ENCODE assay signal across 13 cellular contexts in the genomic region with DNA sequence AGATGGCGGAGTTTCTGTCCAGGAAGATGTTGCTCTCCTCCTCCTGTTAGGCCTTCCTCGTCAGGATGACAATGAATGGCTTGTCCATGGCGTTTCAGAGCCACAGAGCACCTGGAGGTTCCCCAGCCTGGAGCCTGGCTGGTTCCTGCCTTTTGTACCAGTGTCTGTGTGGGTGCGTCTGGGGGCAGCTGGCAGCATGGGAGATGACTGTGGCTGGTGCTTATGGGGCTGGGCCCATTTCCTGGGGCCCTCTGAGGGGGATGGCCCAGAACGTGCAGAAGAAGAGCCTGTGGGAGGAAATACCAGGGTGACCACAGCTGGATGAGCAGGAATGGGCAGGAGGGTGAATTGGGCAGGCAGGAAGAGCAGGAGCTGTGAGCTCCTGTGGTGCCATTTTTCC. TPM values are rescaled to one million over a fixed set of nuclear protein-coding genes. Genes with fewer than 3 reads are reported as not detected.
DNase-seq lines count a peak whose midpoint lies in the region; ATAC-seq, FAIRE-seq and TF ChIP-seq lines count a peak whose summit lies in the region.
"Had no signal": no experiment of that assay in that cellular context is flagged by ENCODE, and none has a peak within 500 bp of the region (broad histone marks: within the 10 kb centered on the region; RNA-seq: fewer than 3 reads in every experiment).

No MANE protein-coding gene starts in this region.

- DNase-seq in D341Med (ENCODE audit: low spot score) (peak; percentile 10), LHCN-M2 (ENCODE audit: low read depth) (peak; percentile 68), epithelial cell of esophagus (ENCODE audit: low read depth) (peak; percentile 56), D721Med (ENCODE audit: insufficient read length, low spot score) (no peak)
- DNase-seq in natural killer cell treated with Interleukin-12 subunit alpha and Interleukin-12 subunit beta and Interleukin-15 and Interleukin-18, amount 100 ng/mL, for 72 hours (ENCODE audit: low spot score): no peak
- DNase-seq: activated naive CD4-positive, alpha-beta T cell treated with anti-CD3 and anti-CD28 coated beads for 36 hours; effector CD4-positive, alpha-beta T cell; NCI-H2081; SIG-M5 had no signal

- peaks cover 18 to 19% of the 10 kb centered on the region in 2 donors for H3K4me1 Mint-ChIP-seq in natural killer cell treated with Interleukin-12 subunit alpha and Interleukin-12 subunit beta and Interleukin-15 and Interleukin-18, amount 100 ng/mL, for 72 hours (ENCODE audit: low read depth in 2 of 2)

- H3K27ac Mint-ChIP-seq in natural killer cell treated with Interleukin-12 subunit alpha and Interleukin-12 subunit beta and Interleukin-15 and Interleukin-18, amount 100 ng/mL, for 72 hours: no peak overlapping the region
- H3K27ac Mint-ChIP-seq: activated naive CD4-positive, alpha-beta T cell treated with anti-CD3 and anti-CD28 coated beads for 36 hours had no signal

- no peak for ATAC-seq in natural killer cell treated with Interleukin-12 subunit alpha and Interleukin-12 subunit beta and Interleukin-15 and Interleukin-18, amount 100 ng/mL, for 72 hours
- ATAC-seq in HG03442 (IDR thresholded peaks at IDR 0.05; ENCODE audit: unreplicated experiment) (no peak), GM21576 (IDR thresholded peaks at IDR 0.05; ENCODE audit: unreplicated experiment) (no peak)

- H3K9me3 ChIP-seq in neutrophil: no peaks in the 10 kb centered on the region
- H3K9me3 ChIP-seq: prostate gland had no signal

- no peak for TF ChIP-seq CTCF in epithelial cell of esophagus (IDR thresholded peaks at IDR 0.05; ENCODE audit: insufficient read depth, low read depth, low read length, missing control alignments)
- no peak for TF ChIP-seq CTCF in neutrophil (IDR thresholded peaks at IDR 0.05)
- TF ChIP-seq CTCF in D721Med (IDR thresholded peaks at IDR 0.05; ENCODE audit: insufficient read depth, missing control alignments): no peak

- peak overlapping the region; percentile 90 for H3K27ac ChIP-seq in neutrophil
- H3K27ac ChIP-seq: prostate gland had no signal

- no peaks in the 10 kb centered on the region for H3K9me3 Mint-ChIP-seq in natural killer cell treated with Interleukin-12 subunit alpha and Interleukin-12 subunit beta and Interleukin-15 and Interleukin-18, amount 100 ng/mL, for 72 hours
- H3K9me3 Mint-ChIP-seq: activated naive CD4-positive, alpha-beta T cell treated with anti-CD3 and anti-CD28 coated beads for 36 hours had no signal

- no peaks in the 10 kb centered on the region for H3K36me3 Mint-ChIP-seq in natural killer cell treated with Interleukin-12 subunit alpha and Interleukin-12 subunit beta and Interleukin-15 and Interleukin-18, amount 100 ng/mL, for 72 hours

- H3K27me3 ChIP-seq in neutrophil: peaks cover 22% of the 10 kb centered on the region

- no peaks in the 10 kb centered on the region for H3K36me3 ChIP-seq in neutrophil
- H3K36me3 ChIP-seq: prostate gland had no signal

- H3K4me3 ChIP-seq in epithelial cell of esophagus (ENCODE audit: low read length) (no peak overlapping the region), neutrophil (ENCODE audit: low read depth in 1 of 2, low read length in 1 of 2) (no peak overlapping the region)
- H3K4me3 ChIP-seq: prostate gland had no signal

- FAIRE-seq in D721Med (lab: Jason Lieb, UNC): no peak

- H3K4me1 ChIP-seq in neutrophil (ENCODE audit: control insufficient read depth in 1 of 2, insufficient read depth in 1 of 2, low read depth in 1 of 2, low read length in 1 of 2): peaks cover 21 to 37% of the 10 kb centered on the region in 2 experiments
- H3K4me1 ChIP-seq: prostate gland had no signal

- H3K27me3 Mint-ChIP-seq in natural killer cell treated with Interleukin-12 subunit alpha and Interleukin-12 subunit beta and Interleukin-15 and Interleukin-18, amount 100 ng/mL, for 72 hours: peaks cover 3 to 6% of the 10 kb centered on the region in 2 donors

- no peak overlapping the region for H3K4me3 Mint-ChIP-seq in natural killer cell treated with Interleukin-12 subunit alpha and Interleukin-12 subunit beta and Interleukin-15 and Interleukin-18, amount 100 ng/mL, for 72 hours
- H3K4me3 Mint-ChIP-seq: activated naive CD4-positive, alpha-beta T cell treated with anti-CD3 and anti-CD28 coated beads for 36 hours had no signal

RNA-seq across cellular contexts. Expression of a gene that starts 6.7 kb away (rescaled TPM):
- 8.8 and 11.0 TPM in 2 replicates for total RNA-seq in LHCN-M2 (2014; rRNA removed)
- 3.5 TPM for polyA plus RNA-seq in LHCN-M2 (2012)
- 1 to 10 TPM in 1 of 2 donors, under 1 TPM in 1; 0.36 to 1.0 TPM for total RNA-seq in natural killer cell treated with Interleukin-12 subunit alpha and Interleukin-12 subunit beta and Interleukin-15 and Interleukin-18, amount 100 ng/mL, for 72 hours

RNA-seq across cellular contexts. Expression of a gene that starts 41.6 kb away (rescaled TPM):
- 32.4 and 38.1 TPM in 2 replicates for total RNA-seq in LHCN-M2 (2014; rRNA removed)
- 20.3 TPM for polyA plus RNA-seq in LHCN-M2 (2012)
- total RNA-seq in natural killer cell treated with Interleukin-12 subunit alpha and Interleukin-12 subunit beta and Interleukin-15 and Interleukin-18, amount 100 ng/mL, for 72 hours: 10 to 100 TPM; 14.2 to 19.7 TPM

Comparison
In these comparisons a context has a peak if more than half of its experiments do, and no peak if none do; other contexts are left out.
1. DNase-seq: peak in D341Med (single experiment), LHCN-M2 (single experiment) and epithelial cell of esophagus (single experiment); none in natural killer cell treated with Interleukin-12 subunit alpha and Interleukin-12 subunit beta and Interleukin-15 and Interleukin-18, amount 100 ng/mL, for 72 hours (single experiment) and D721Med (single experiment).